Comparison of ENCODE assay signal across 19 cellular contexts in genomic region chr11:2665747-2666710, GRCh38. TPM values are rescaled to one million over a fixed set of nuclear protein-coding genes. Genes with fewer than 3 reads are reported as not detected.
DNase-seq lines count a peak whose midpoint lies in the region; TF ChIP-seq lines count a peak whose summit lies in the region.
"Had no signal": no experiment of that assay in that cellular context is flagged by ENCODE, and none has a peak within 500 bp of the region (broad histone marks: within the 10 kb centered on the region; RNA-seq: fewer than 3 reads in every experiment).

No MANE protein-coding gene starts in this region.

- TF ChIP-seq CTCF in right atrium auricular region (IDR thresholded peaks at IDR 0.05), result no peak

- H3K4me3 ChIP-seq in right atrium auricular region (no peak overlapping the region), skeletal muscle tissue (ENCODE audit: low read length in 3 of 3) (no peak overlapping the region)
- H3K4me3 ChIP-seq: lung, thoracic aorta had no signal

- H3K9ac ChIP-seq in skeletal muscle tissue (ENCODE audit: low read depth in 1 of 3, low read length in 3 of 3), result no peak overlapping the region

- H3K36me3 ChIP-seq in right atrium auricular region (no peaks in the 10 kb centered on the region), skeletal muscle tissue (ENCODE audit: control insufficient read depth in 3 of 3, insufficient read depth in 3 of 3, low read length in 3 of 3) (peaks cover 0 to 5% (median 3%) of the 10 kb centered on the region in 3 donors)
- H3K36me3 ChIP-seq: thoracic aorta had no signal

- H3K4me1 ChIP-seq in right atrium auricular region, result no peaks in the 10 kb centered on the region
- H3K4me1 ChIP-seq in skeletal muscle tissue (ENCODE audit: control insufficient read depth in 3 of 3, insufficient read depth in 3 of 3, low read length in 3 of 3), result peaks cover 2 to 6% (median 3%) of the 10 kb centered on the region in 3 donors

- H3K27ac ChIP-seq in right atrium auricular region (no peak overlapping the region), skeletal muscle tissue (ENCODE audit: low read depth, low read length) (peak overlapping the region; percentile 56)
- H3K27ac ChIP-seq: thoracic aorta had no signal

- H3K9me3 ChIP-seq in right atrium auricular region (peaks cover 0 to 2% of the 10 kb centered on the region in 2 donors), skeletal muscle tissue (ENCODE audit: control insufficient read depth in 3 of 3, low read length in 3 of 3) (no peaks in the 10 kb centered on the region)

- H3K27me3 ChIP-seq in right atrium auricular region, result no peaks in the 10 kb centered on the region
- no peaks in the 10 kb centered on the region for H3K27me3 ChIP-seq in skeletal muscle tissue (ENCODE audit: control insufficient read depth in 3 of 3, insufficient read depth in 3 of 3, low read length in 3 of 3)

- DNase-seq in SK-N-DZ (ENCODE audit: low spot score) (peak; percentile 47), astrocyte of the hippocampus (ENCODE audit: low read depth, low spot score) (peak; percentile 29), right atrium auricular region (ENCODE audit: low spot score) (peak; percentile 56), NCI-H774 (lab: John Stamatoyannopoulos, UW) (no peak), NCI-H526 (lab: John Stamatoyannopoulos, UW) (no peak), NCI-H2196 treated with DMSO at 0.1 percent for 48 hours (lab: John Stamatoyannopoulos, UW; ENCODE audit: unreplicated experiment) (no peak)
- DNase-seq: activated naive CD4-positive, alpha-beta T cell treated with anti-CD3 and anti-CD28 coated beads for 36 hours; activated T-cell treated with anti-CD3 and anti-CD28 coated beads for 4 hours; CD4-positive, CD25-positive, alpha-beta regulatory T cell; cortex of kidney; HFFc6; NCI-H1436 treated with DMSO at 0.1 percent for 48 hours; NCI-H2171; NCI-H748 treated with DMSO at 0.1 percent for 48 hours; nucleus accumbens; T-cell had no signal

RNA-seq across cellular contexts. Expression of gene KCNQ1OT1, which starts 33.8 kb away (rescaled TPM):
- 0.01 TPM in 2 replicates for polyA plus RNA-seq in SK-N-DZ (2014; cell fraction: cytosol; rRNA removed)
- 0.49 TPM in 2 replicates for polyA plus RNA-seq in SK-N-DZ (2014; cell fraction: nucleus; rRNA removed)
- total RNA-seq in right atrium auricular region (under 1 TPM; 0.35 to 0.37 TPM), skeletal muscle tissue (6.8 TPM)

Comparison
In these comparisons a context has a peak if more than half of its experiments do, and no peak if none do; other contexts are left out.
1. DNase-seq: peak in SK-N-DZ (single experiment), astrocyte of the hippocampus (single experiment) and right atrium auricular region (single experiment); none in NCI-H774 (single experiment), NCI-H526 (0 of 2) and NCI-H2196 treated with DMSO at 0.1 percent for 48 hours (single experiment).